In genomic region chr1:225747566-225747965, GRCh38 we compare ENCODE assay signal across 13 cellular contexts. TPM values are rescaled to one million over a fixed set of nuclear protein-coding genes. Genes with fewer than 3 reads are reported as not detected.
DNase-seq lines count a peak whose midpoint lies in the region; ATAC-seq and TF ChIP-seq lines count a peak whose summit lies in the region.
"Had no signal": no experiment of that assay in that cellular context is flagged by ENCODE, and none has a peak within 500 bp of the region (broad histone marks: within the 10 kb centered on the region; RNA-seq: fewer than 3 reads in every experiment).

No MANE protein-coding gene starts in this region.

- H2BK120ac ChIP-seq in IMR-90 (ENCODE audit: low read depth, low read length) (peak overlapping the region; percentile 59; the same call in 1 of the 2 replicates), mesenchymal stem cell (ENCODE audit: low read depth, low read length) (no peak overlapping the region)

- POLR2A ChIA-PET in IMR-90 (lab: Charles Lee; ENCODE audit: unreplicated experiment) = interaction anchor here (1.1 kb wide), 1 partner anchor 17 kb away, joined by 24 read pairs; no protein-coding TSS in a partner anchor

- H3K9me1 ChIP-seq in IMR-90 (ENCODE audit: insufficient read depth, low read length) = no peaks in the 10 kb centered on the region

- H3K4me2 ChIP-seq in IMR-90 (ENCODE audit: low read depth, low read length) (no peak overlapping the region), mesenchymal stem cell (ENCODE audit: low read length, poor library complexity, severe bottlenecking) (no peak overlapping the region)

- H2AK9ac ChIP-seq in IMR-90 (replicated peaks; ENCODE audit: low read depth, low read length, poor library complexity) = no peak overlapping the region

- H3K27ac ChIP-seq in IMR-90 (ENCODE audit: insufficient read depth, low read length) (no peak overlapping the region), breast epithelium (peak overlapping the region; percentile 94), mesenchymal stem cell (ENCODE audit: low read length, poor library complexity, severe bottlenecking) (no peak overlapping the region), thymus (ENCODE audit: low read depth) (peak overlapping the region; percentile 6)

- dilution Hi-C loops in IMR-90 (cut with HindIII; ENCODE audit: low sequenced_read_pairs, unreplicated experiment) = no loop called here

- no peak overlapping the region for H3K4me3 ChIP-seq in IMR-90 (ENCODE audit: insufficient read depth, low read depth, low read length)
- no peak overlapping the region for H3K4me3 ChIP-seq in breast epithelium
- H3K4me3 ChIP-seq in mesenchymal stem cell (ENCODE audit: insufficient read depth in 1 of 2, low read depth in 1 of 2, low read length in 2 of 2) = no peak overlapping the region
- no peak overlapping the region for H3K4me3 ChIP-seq in thymus (ENCODE audit: low read length)

- H3K4ac ChIP-seq in IMR-90 (ENCODE audit: low read depth, low read length) (peak overlapping the region; percentile 71; the same call in 1 of the 2 replicates), mesenchymal stem cell (ENCODE audit: low read depth in 1 of 2, low read length in 2 of 2) (no peak overlapping the region)

- no peaks in the 10 kb centered on the region for H3K79me1 ChIP-seq in IMR-90 (ENCODE audit: low read depth in 1 of 2, low read length in 2 of 2)
- H3K79me1 ChIP-seq in mesenchymal stem cell (replicated peaks; ENCODE audit: low read length, poor library complexity, severe bottlenecking) = no peaks in the 10 kb centered on the region

- H3K36me3 ChIP-seq in IMR-90 (ENCODE audit: control insufficient read depth, insufficient read depth, low read length) = no peaks in the 10 kb centered on the region
- H3K36me3 ChIP-seq in breast epithelium = no peaks in the 10 kb centered on the region
- no peaks in the 10 kb centered on the region for H3K36me3 ChIP-seq in mesenchymal stem cell (ENCODE audit: control insufficient read depth in 1 of 2, insufficient read depth in 2 of 2, low read depth in 1 of 2, low read length in 2 of 2)
- H3K36me3 ChIP-seq in thymus (ENCODE audit: control insufficient read depth, insufficient read depth) = no peaks in the 10 kb centered on the region

- no peak overlapping the region; the same call in 1 of the 2 replicates for H3K23ac ChIP-seq in IMR-90 (ENCODE audit: low read depth, low read length)
- no peak overlapping the region for H3K23ac ChIP-seq in mesenchymal stem cell (ENCODE audit: low read length in 2 of 2)

- no peaks in the 10 kb centered on the region for H3K4me1 Mint-ChIP-seq in activated T-helper 2 cell treated with anti-CD3 and anti-CD28 coated beads, Interferon-gamma antibody, Interleukin-2, Interleukin-4, amounts not matched to agents 10 μg/mL and 5 μg/mL and 100 μg/mL, durations not matched to agents 14 hours and 24 hours and 36 hours (ENCODE audit: low read depth)
- no peaks in the 10 kb centered on the region for H3K4me1 Mint-ChIP-seq in T-helper 2 cell treated with Interferon-gamma antibody and Interleukin-4, amounts not matched to agents 5 μg/mL and 100 μg/mL, for 36 hours (ENCODE audit: low read depth)
- H3K4me1 Mint-ChIP-seq: stimulated activated memory B cell treated with anti-CD40 and anti-IgM and Interleukin-4, amounts not matched to agents 10 μg/mL and 1 μg/mL and 100 μg/mL, for 72 hours had no signal

- peak overlapping the region; percentile 88; the same call in 1 of the 2 replicates for H2AK5ac ChIP-seq in IMR-90 (ENCODE audit: low read depth, low read length)
- H2AK5ac ChIP-seq in mesenchymal stem cell (ENCODE audit: low read length, severe bottlenecking) = peak overlapping the region; percentile 37

- peak overlapping the region in 1 of 2 experiments; percentile 47; a peak in 1 of 4 replicates for H4K8ac ChIP-seq in IMR-90 (ENCODE audit: low read depth in 2 of 2, low read length in 2 of 2)
- no peak overlapping the region for H4K8ac ChIP-seq in mesenchymal stem cell (ENCODE audit: low read length)

- no peak overlapping the region for H3K4me3 Mint-ChIP-seq in activated T-helper 2 cell treated with anti-CD3 and anti-CD28 coated beads, Interferon-gamma antibody, Interleukin-2, Interleukin-4, amounts not matched to agents 10 μg/mL and 5 μg/mL and 100 μg/mL, durations not matched to agents 14 hours and 24 hours and 36 hours (ENCODE audit: low read depth)
- no peak overlapping the region for H3K4me3 Mint-ChIP-seq in T-helper 2 cell treated with Interferon-gamma antibody and Interleukin-4, amounts not matched to agents 5 μg/mL and 100 μg/mL, for 36 hours
- H3K4me3 Mint-ChIP-seq: neural crest cell; stimulated activated memory B cell treated with anti-CD40 and anti-IgM and Interleukin-4, amounts not matched to agents 10 μg/mL and 1 μg/mL and 100 μg/mL, for 72 hours had no signal

- H2BK5ac ChIP-seq in IMR-90 (ENCODE audit: low read depth, low read length, poor library complexity, severe bottlenecking) (no peak overlapping the region), mesenchymal stem cell (ENCODE audit: low read depth, low read length, poor library complexity, severe bottlenecking) (no peak overlapping the region)

- H2AFZ ChIP-seq in IMR-90 (replicated peaks; ENCODE audit: low read length, poor library complexity) = peak overlapping the region; percentile 43
- no peak overlapping the region for H2AFZ ChIP-seq in mesenchymal stem cell (ENCODE audit: low read depth, low read length)

- in situ Hi-C loops in IMR-90 (cut with MboI; ENCODE audit: low sequenced_read_pairs) = no loop called here

- H3K4me1 ChIP-seq in IMR-90 (ENCODE audit: control insufficient read depth, insufficient read depth, low read length) = no peaks in the 10 kb centered on the region; the same call in 1 of the 2 replicates
- peaks cover 0 to 5% of the 10 kb centered on the region in 2 donors for H3K4me1 ChIP-seq in breast epithelium
- peaks cover 20% of the 10 kb centered on the region for H3K4me1 ChIP-seq in mesenchymal stem cell (ENCODE audit: control insufficient read depth, insufficient read depth, low read depth, low read length)
- H3K4me1 ChIP-seq in thymus (ENCODE audit: control insufficient read depth, insufficient read depth, low read length) = no peaks in the 10 kb centered on the region

- peak overlapping the region; percentile 79 for H2BK20ac ChIP-seq in IMR-90 (ENCODE audit: low read depth, low read length)

- no peak overlapping the region for H2BK12ac ChIP-seq in mesenchymal stem cell (ENCODE audit: low read length in 2 of 2)

- H4K20me1 ChIP-seq in IMR-90 (ENCODE audit: insufficient read depth, low read length) = no peaks in the 10 kb centered on the region

- TF ChIP-seq RAD21 in IMR-90 (IDR thresholded peaks at IDR 0.05; ENCODE audit: low read length) = no peak

- H2BK15ac ChIP-seq in IMR-90 (ENCODE audit: low read depth, low read length) (peak overlapping the region; percentile 75; the same call in 1 of the 3 replicates), mesenchymal stem cell (ENCODE audit: low read depth, poor library complexity, severe bottlenecking) (peak overlapping the region; percentile 44)

- intact Hi-C loops in IMR-90 (cut with micrococcal nuclease) (no loop called here), breast epithelium (cut with DNase I; ENCODE audit: low total_unique reads) (no loop called here)
- intact Hi-C loops in activated T-helper 2 cell treated with anti-CD3 and anti-CD28 coated beads, Interferon-gamma antibody, Interleukin-2, Interleukin-4, amounts not matched to agents 10 μg/mL and 5 μg/mL and 100 μg/mL, durations not matched to agents 14 hours and 24 hours and 36 hours (cut with micrococcal nuclease) = no loop called here

- H3K27me3 ChIP-seq in IMR-90 (ENCODE audit: control insufficient read depth, insufficient read depth, low read length) (0 out of 2 replicates have a peak, but pooled peaks cover 2% of the 10 kb centered on the region), breast epithelium (no peaks in the 10 kb centered on the region), mesenchymal stem cell (ENCODE audit: control insufficient read depth in 1 of 2, insufficient read depth in 1 of 2, low read length in 2 of 2) (peaks cover 4 to 18% of the 10 kb centered on the region in 2 experiments), thymus (ENCODE audit: control insufficient read depth, insufficient read depth) (no peaks in the 10 kb centered on the region)

- H3K27ac Mint-ChIP-seq in activated T-helper 2 cell treated with anti-CD3 and anti-CD28 coated beads, Interferon-gamma antibody, Interleukin-2, Interleukin-4, amounts not matched to agents 10 μg/mL and 5 μg/mL and 100 μg/mL, durations not matched to agents 14 hours and 24 hours and 36 hours = no peak overlapping the region
- no peak overlapping the region for H3K27ac Mint-ChIP-seq in T-helper 2 cell treated with Interferon-gamma antibody and Interleukin-4, amounts not matched to agents 5 μg/mL and 100 μg/mL, for 36 hours
- H3K27ac Mint-ChIP-seq: stimulated activated memory B cell treated with anti-CD40 and anti-IgM and Interleukin-4, amounts not matched to agents 10 μg/mL and 1 μg/mL and 100 μg/mL, for 72 hours had no signal

- no peaks in the 10 kb centered on the region for H3K27me3 Mint-ChIP-seq in activated T-helper 2 cell treated with anti-CD3 and anti-CD28 coated beads, Interferon-gamma antibody, Interleukin-2, Interleukin-4, amounts not matched to agents 10 μg/mL and 5 μg/mL and 100 μg/mL, durations not matched to agents 14 hours and 24 hours and 36 hours (ENCODE audit: low read depth)
- H3K27me3 Mint-ChIP-seq in T-helper 2 cell treated with Interferon-gamma antibody and Interleukin-4, amounts not matched to agents 5 μg/mL and 100 μg/mL, for 36 hours (ENCODE audit: low read depth) = peaks cover 3% of the 10 kb centered on the region
- H3K27me3 Mint-ChIP-seq: stimulated activated memory B cell treated with anti-CD40 and anti-IgM and Interleukin-4, amounts not matched to agents 10 μg/mL and 1 μg/mL and 100 μg/mL, for 72 hours had no signal

- CTCF ChIA-PET in IMR-90 (lab: Yijun Ruan, JAX) = interaction anchor here (1.0 to 1.6 kb wide), 3 partner anchors 12 to 31 kb away, joined by 3 to 4 read pairs (median 3); no protein-coding TSS in a partner anchor

- no peak for TF ChIP-seq POLR2A in IMR-90 (IDR thresholded peaks at IDR 0.05; ENCODE audit: low read depth, low read length)
- TF ChIP-seq POLR2A in breast epithelium (IDR thresholded peaks at IDR 0.05) = no peak

- H4K91ac ChIP-seq in IMR-90 (ENCODE audit: insufficient read depth, low read depth, low read length) = peak overlapping the region; percentile 54; the same call in 1 of the 2 replicates
- H4K91ac ChIP-seq in mesenchymal stem cell (ENCODE audit: low read length) = no peak overlapping the region

- 100% methylated on average over 3 of the region's 7 CpGs; no CpG with 5 or more reads in 1 of the 2 experiments for WGBS in IMR-90 (ENCODE audit: extremely low coverage in 2 of 2, insufficient read length in 1 of 2), 2 experiments
- 96% methylated on average over 7 of the region's 7 CpGs for WGBS in mesenchymal stem cell
- WGBS in thymus = 91% methylated on average over 7 of the region's 7 CpGs

- TF ChIP-seq CTCF in IMR-90 (conservative IDR thresholded peaks at IDR 0.05; ENCODE audit: low read depth, low read length) = no peak
- TF ChIP-seq CTCF in breast epithelium (IDR thresholded peaks at IDR 0.05) = no peak

- no peak overlapping the region for H4K5ac ChIP-seq in IMR-90 (ENCODE audit: low read depth, low read length)

- H3K9me3 ChIP-seq in IMR-90 (ENCODE audit: control insufficient read depth, insufficient read depth, low read length) (no peaks in the 10 kb centered on the region), breast epithelium (no peaks in the 10 kb centered on the region), mesenchymal stem cell (ENCODE audit: control insufficient read depth, low read length) (no peaks in the 10 kb centered on the region), thymus (ENCODE audit: control insufficient read depth) (no peaks in the 10 kb centered on the region)
- H3K9me3 ChIP-seq: Caco-2 had no signal

- H3K14ac ChIP-seq in IMR-90 (replicated peaks; ENCODE audit: low read depth, low read length) (no peak overlapping the region), mesenchymal stem cell (ENCODE audit: low read length in 2 of 2) (no peak overlapping the region)

- no peak overlapping the region for H3K18ac ChIP-seq in IMR-90 (ENCODE audit: low read depth, low read length)
- no peak overlapping the region for H3K18ac ChIP-seq in mesenchymal stem cell (ENCODE audit: low read depth in 1 of 2, low read length in 2 of 2)

- H3K56ac ChIP-seq in IMR-90 (ENCODE audit: extremely low read depth, insufficient read depth, low read length) = no peak overlapping the region

- DNase-seq in IMR-90 = no peak
- no peak for DNase-seq in breast epithelium (ENCODE audit: low spot score in 2 of 2)
- DNase-seq in mesenchymal stem cell = no peak
- no peak for DNase-seq in activated T-helper 2 cell treated with anti-CD3 and anti-CD28 coated beads, Interferon-gamma antibody, Interleukin-2, Interleukin-4, amounts not matched to agents 10 μg/mL and 5 μg/mL and 100 μg/mL, durations not matched to agents 14 hours and 24 hours and 36 hours (ENCODE audit: low spot score)
- DNase-seq in T-helper 2 cell treated with Interferon-gamma antibody and Interleukin-4, amounts not matched to agents 5 μg/mL and 100 μg/mL, for 36 hours (ENCODE audit: low spot score) = no peak
- DNase-seq in putamen (ENCODE audit: low spot score) = no peak
- DNase-seq in stimulated activated CD4-positive, alpha-beta T cell treated with anti-CD3 and anti-CD28 coated beads, Interleukin-4, amount 100 ng/mL, for 4 hours = no peak
- DNase-seq: NCI-H510A treated with DMSO at 0.1 percent for 48 hours; stimulated activated CD4-positive, alpha-beta T cell treated with anti-CD3 and anti-CD28 coated beads, Interleukin-1b, Interleukin-23, amount 100 ng/mL, for 48 hours had no signal

- no TSS peak for BruUV-seq in IMR-90 (replicated peaks; lab: Mats Ljungman, UMichigan)

- ATAC-seq in IMR-90 (ENCODE audit: low read depth) = no peak

- H3K9ac ChIP-seq in IMR-90 (ENCODE audit: low read depth, low read length) (no peak overlapping the region), mesenchymal stem cell (ENCODE audit: low read length) (peak overlapping the region; percentile 93)

- H3K36me3 Mint-ChIP-seq in activated T-helper 2 cell treated with anti-CD3 and anti-CD28 coated beads, Interferon-gamma antibody, Interleukin-2, Interleukin-4, amounts not matched to agents 10 μg/mL and 5 μg/mL and 100 μg/mL, durations not matched to agents 14 hours and 24 hours and 36 hours (ENCODE audit: low read depth) = no peaks in the 10 kb centered on the region
- H3K36me3 Mint-ChIP-seq in T-helper 2 cell treated with Interferon-gamma antibody and Interleukin-4, amounts not matched to agents 5 μg/mL and 100 μg/mL, for 36 hours (ENCODE audit: low read depth) = no peaks in the 10 kb centered on the region
- H3K36me3 Mint-ChIP-seq: stimulated activated memory B cell treated with anti-CD40 and anti-IgM and Interleukin-4, amounts not matched to agents 10 μg/mL and 1 μg/mL and 100 μg/mL, for 72 hours had no signal

- H3K9me3 Mint-ChIP-seq in activated T-helper 2 cell treated with anti-CD3 and anti-CD28 coated beads, Interferon-gamma antibody, Interleukin-2, Interleukin-4, amounts not matched to agents 10 μg/mL and 5 μg/mL and 100 μg/mL, durations not matched to agents 14 hours and 24 hours and 36 hours = no peaks in the 10 kb centered on the region
- H3K9me3 Mint-ChIP-seq in T-helper 2 cell treated with Interferon-gamma antibody and Interleukin-4, amounts not matched to agents 5 μg/mL and 100 μg/mL, for 36 hours = no peaks in the 10 kb centered on the region
- H3K9me3 Mint-ChIP-seq: neural crest cell; stimulated activated memory B cell treated with anti-CD40 and anti-IgM and Interleukin-4, amounts not matched to agents 10 μg/mL and 1 μg/mL and 100 μg/mL, for 72 hours had no signal

RNA-seq across cellular contexts. Expression of gene SRP9, which starts 30.1 kb away (rescaled TPM):
- total RNA-seq in IMR-90 (2012; rRNA removed) (230 and 484 TPM in 2 replicates), breast epithelium (100 to 1,000 TPM; 168 to 251 (median 205) TPM)
- polyA plus RNA-seq in IMR-90 (2012; rRNA removed) (205 and 295 TPM in 2 replicates), thymus (362 TPM)
- 118 and 134 TPM in 2 replicates for polyA plus RNA-seq in IMR-90 (2012; cell fraction: cytosol; rRNA removed)
- 48.5 and 140 TPM in 2 replicates for polyA plus RNA-seq in IMR-90 (2012; cell fraction: nucleus; rRNA removed; ENCODE audit: low replicate concordance)
- polyA plus RNA-seq in mesenchymal stem cell (2013, experiment 1 of 2) = 196 TPM
- polyA plus RNA-seq in mesenchymal stem cell (2013, experiment 2 of 2) = 205 TPM
- total RNA-seq in activated T-helper 2 cell treated with anti-CD3 and anti-CD28 coated beads, Interferon-gamma antibody, Interleukin-2, Interleukin-4, amounts not matched to agents 10 μg/mL and 5 μg/mL and 100 μg/mL, durations not matched to agents 14 hours and 24 hours and 36 hours = 255 and 270 TPM in 2 replicates

Comparison
In these comparisons a context has a peak if more than half of its experiments do, and no peak if none do; other contexts are left out.
1. H3K27ac ChIP-seq: peak in breast epithelium (2 of 2) and thymus (single experiment); none in IMR-90 (single experiment) and mesenchymal stem cell (single experiment).